ENCODE assay signal across 12 cellular contexts in genomic region chr6:48110436-48111142, GRCh38. TPM values are rescaled to one million over a fixed set of nuclear protein-coding genes. Genes with fewer than 3 reads are reported as not detected.
A peak's percentile ranks its signal among the peaks of the same experiment; 100 is the strongest.
DNase-seq lines count a peak whose midpoint lies in the region; ATAC-seq and TF ChIP-seq lines count a peak whose summit lies in the region.
"Had no signal": no experiment of that assay in that cellular context is flagged by ENCODE, and none has a peak within 500 bp of the region (broad histone marks: within the 10 kb centered on the region; RNA-seq: fewer than 3 reads in every experiment).

No MANE protein-coding gene starts in this region.

- H3K4me1 ChIP-seq in H9 (ENCODE audit: insufficient read depth, low read length): no peaks in the 10 kb centered on the region
- no peaks in the 10 kb centered on the region for H3K4me1 ChIP-seq in body of pancreas

- H3K27ac Mint-ChIP-seq in H9 (peak overlapping the region in 2 of 3 experiments; percentile 75 to 99; a peak in 4 of 7 replicates), osteocyte (ENCODE audit: unreplicated experiment) (peak overlapping the region; percentile 23)
- H3K27ac Mint-ChIP-seq: stimulated activated effector memory CD8-positive, alpha-beta T cell treated with anti-CD3 and anti-CD28 coated beads, Interleukin-12 subunit alpha, Interleukin-12 subunit beta, amount 100 ng/mL, for 72 hours had no signal

- peak overlapping the region; percentile 95; the same call in 1 of the 2 replicates for H3K14ac ChIP-seq in H9 (ENCODE audit: insufficient read depth, low read length)

- no peak for TF ChIP-seq CTCF in H9 (conservative IDR thresholded peaks at IDR 0.05)
- TF ChIP-seq CTCF in osteocyte (IDR thresholded peaks at IDR 0.05): no peak
- no peak for TF ChIP-seq CTCF in body of pancreas (IDR thresholded peaks at IDR 0.05)

- no peak overlapping the region for H3K23ac ChIP-seq in H9 (ENCODE audit: insufficient read length, low read depth, low read length)

- no peak for TF ChIP-seq POLR2A in body of pancreas (IDR thresholded peaks at IDR 0.05)

- H3K27ac ChIP-seq in H9 (ENCODE audit: insufficient read length, low read depth, low read length) (peak overlapping the region; percentile 78), body of pancreas (no peak overlapping the region)

- H3K9ac ChIP-seq in H9 (ENCODE audit: extremely low read depth, insufficient read length, low read length): peak overlapping the region; percentile 81

- no peak overlapping the region for H4K91ac ChIP-seq in H9 (ENCODE audit: insufficient read length, low read depth, low read length)

- H3K36me3 ChIP-seq in body of pancreas (replicated peaks in 1 of 2; ENCODE audit: insufficient read depth in 1 of 2, low read depth in 2 of 2): no peaks in the 10 kb centered on the region

- ATAC-seq in SK-N-SH treated with all-trans-retinoic acid at 6 μM for 48 hours (peak; percentile 53; the same call in 2 of the 3 replicates), body of pancreas (no peak), GM21576 (IDR thresholded peaks at IDR 0.05; ENCODE audit: unreplicated experiment) (no peak)
- ATAC-seq: activated T-cell treated with anti-CD3 and anti-CD28 coated beads, Interleukin-2, amount 50 U/mL, for 4 hours; stimulated activated effector memory CD8-positive, alpha-beta T cell treated with anti-CD3 and anti-CD28 coated beads, Interleukin-12 subunit alpha, Interleukin-12 subunit beta, amount 100 ng/mL, for 72 hours had no signal

- H4K20me1 ChIP-seq in H9 (ENCODE audit: control insufficient read depth, insufficient read depth, insufficient read length): no peaks in the 10 kb centered on the region

- peaks cover 3% of the 10 kb centered on the region for H3K23me2 ChIP-seq in H9 (ENCODE audit: insufficient read length, low read depth, low read length, poor library complexity, severe bottlenecking)

- H2AK5ac ChIP-seq in H9 (ENCODE audit: insufficient read length, low read length): no peak overlapping the region

- H3K9me3 Mint-ChIP-seq in H9 (no peaks in the 10 kb centered on the region), osteocyte (ENCODE audit: unreplicated experiment) (no peaks in the 10 kb centered on the region)
- H3K9me3 Mint-ChIP-seq: stimulated activated effector memory CD8-positive, alpha-beta T cell treated with anti-CD3 and anti-CD28 coated beads, Interleukin-12 subunit alpha, Interleukin-12 subunit beta, amount 100 ng/mL, for 72 hours had no signal

- peak overlapping the region; percentile 63 for H3K4me2 ChIP-seq in H9 (ENCODE audit: insufficient read depth, insufficient read length, low read length)

- H3K27me3 ChIP-seq in H9 (ENCODE audit: insufficient read depth, low read length) (no peaks in the 10 kb centered on the region), body of pancreas (no peaks in the 10 kb centered on the region)

- no peak overlapping the region for H3K4me3 ChIP-seq in body of pancreas

- no peaks in the 10 kb centered on the region; the same call in 1 of the 2 replicates for H3K79me2 ChIP-seq in H9 (ENCODE audit: insufficient read depth, low read length)

- no CpG with 5 or more reads among the region's 2 CpGs for WGBS in H9 (ENCODE audit: extremely low coverage, insufficient read length, low lambda C conversion rate)
- 69 to 83% methylated on average over 2 of the region's 2 CpGs for WGBS in body of pancreas, 2 donors

- no peak overlapping the region for H4K8ac ChIP-seq in H9 (replicated peaks; ENCODE audit: insufficient read length, low read depth, low read length)

- H4K5ac ChIP-seq in H9 (ENCODE audit: insufficient read length, low read depth, low read length): no peak overlapping the region

- H2AFZ ChIP-seq in H9 (ENCODE audit: low read length): peak overlapping the region; percentile 86

- H3K79me1 ChIP-seq in H9 (ENCODE audit: insufficient read depth, low read depth, low read length, poor library complexity, severe bottlenecking): no peaks in the 10 kb centered on the region

- no peak overlapping the region for H2BK15ac ChIP-seq in H9 (ENCODE audit: low read depth, low read length)

- no peak overlapping the region for H3K56ac ChIP-seq in H9 (ENCODE audit: insufficient read length, low read depth, low read length)

- no peak for DNase-seq in H9
- peak; percentile 11 for DNase-seq in fibroblast of peridontal ligament (ENCODE audit: extremely low read depth)
- no peak for DNase-seq in osteocyte (ENCODE audit: extremely low spot score, unreplicated experiment)
- no peak for DNase-seq in body of pancreas
- no peak for DNase-seq in AML-193 (lab: John Stamatoyannopoulos, UW)
- no peak for DNase-seq in DMS 273 (lab: John Stamatoyannopoulos, UW; ENCODE audit: unreplicated experiment)
- DNase-seq: activated T-cell treated with anti-CD3 and anti-CD28 coated beads, Interleukin-2, amount 50 U/mL, for 4 hours; cortex of kidney had no signal

- H3K9me3 ChIP-seq in H9 (ENCODE audit: control insufficient read depth, low read depth, low read length) (no peaks in the 10 kb centered on the region), body of pancreas (no peaks in the 10 kb centered on the region)

- H3K27me3 Mint-ChIP-seq in H9 (ENCODE audit: low read depth) (no peaks in the 10 kb centered on the region), osteocyte (ENCODE audit: unreplicated experiment) (no peaks in the 10 kb centered on the region)

- no peak overlapping the region for H2BK20ac ChIP-seq in H9 (ENCODE audit: low read depth, low read length, poor library complexity, severe bottlenecking)

- intact Hi-C loops in body of pancreas (cut with DNase I): no loop called here

- H3K4me1 Mint-ChIP-seq in H9 (peaks cover 20 to 55% of the 10 kb centered on the region in 2 experiments), osteocyte (ENCODE audit: unreplicated experiment) (peaks cover 9% of the 10 kb centered on the region)
- H3K4me1 Mint-ChIP-seq: stimulated activated effector memory CD8-positive, alpha-beta T cell treated with anti-CD3 and anti-CD28 coated beads, Interleukin-12 subunit alpha, Interleukin-12 subunit beta, amount 100 ng/mL, for 72 hours had no signal

- H2BK12ac ChIP-seq in H9 (ENCODE audit: insufficient read length, low read depth, low read length): peak overlapping the region; percentile 66

- peak overlapping the region in 1 of 2 experiments; percentile 83; a peak in 2 of 5 replicates for H3K4me3 Mint-ChIP-seq in H9
- peak overlapping the region; percentile 58 for H3K4me3 Mint-ChIP-seq in osteocyte (ENCODE audit: unreplicated experiment)
- H3K4me3 Mint-ChIP-seq: activated T-cell treated with anti-CD3 and anti-CD28 coated beads, Interleukin-2, amount 50 U/mL, for 4 hours; stimulated activated effector memory CD8-positive, alpha-beta T cell treated with anti-CD3 and anti-CD28 coated beads, Interleukin-12 subunit alpha, Interleukin-12 subunit beta, amount 100 ng/mL, for 72 hours had no signal

- peak overlapping the region; percentile 94 for H2BK120ac ChIP-seq in H9 (ENCODE audit: low read depth, low read length, poor library complexity, severe bottlenecking)

- peak overlapping the region; percentile 94 for H3K18ac ChIP-seq in H9 (ENCODE audit: insufficient read length, low read depth, low read length)

- peak overlapping the region; percentile 98 for H3T11ph ChIP-seq in H9 (ENCODE audit: low read length)

- H3K36me3 Mint-ChIP-seq in H9 (ENCODE audit: insufficient read depth in 1 of 3, low read depth in 3 of 3) (peaks cover 0 to 14% (median 4%) of the 10 kb centered on the region in 3 experiments; a peak in 3 of 7 replicates), osteocyte (ENCODE audit: unreplicated experiment) (peaks cover 3% of the 10 kb centered on the region)
- H3K36me3 Mint-ChIP-seq: stimulated activated effector memory CD8-positive, alpha-beta T cell treated with anti-CD3 and anti-CD28 coated beads, Interleukin-12 subunit alpha, Interleukin-12 subunit beta, amount 100 ng/mL, for 72 hours had no signal

- no peak overlapping the region; the same call in 1 of the 2 replicates for H3K4ac ChIP-seq in H9 (ENCODE audit: low read depth, low read length)

- no peak overlapping the region for H2BK5ac ChIP-seq in H9 (ENCODE audit: insufficient read length, low read length)

TF ChIP-seq in SK-N-SH treated with all-trans-retinoic acid at 6 μM for 48 hours, 23 proteins besides CTCF, POLR2A, EP300 and RAD21:
- TF ChIP-seq ARNTL (CRISPR knock-in tag; IDR thresholded peaks at IDR 0.05; ENCODE audit: borderline replicate concordance, low read depth) (no peak), ZFP3 (CRISPR knock-in tag; IDR thresholded peaks at IDR 0.05) (no peak), CREB5 (CRISPR knock-in tag; IDR thresholded peaks at IDR 0.05; ENCODE audit: low read depth) (no peak), ZNF8 (CRISPR knock-in tag; IDR thresholded peaks at IDR 0.05) (no peak)

RNA-seq across cellular contexts. Expression of gene PTCHD4, which starts 0.4 kb away (rescaled TPM):
- total RNA-seq in H9 (2021) (0.96 and 0.97 TPM in 2 replicates), osteocyte (0.91 and 1.3 TPM in 2 replicates), body of pancreas (under 1 TPM in 1 of 2 donors, not detected in 1; 0.26 TPM)
- total RNA-seq: activated T-cell treated with anti-CD3 and anti-CD28 coated beads, Interleukin-2, amount 50 U/mL, for 4 hours; T-helper 2 cell treated with Interferon-gamma antibody and Interleukin-4, amounts not matched to agents 100 ng/mL and 5 ng/mL, for 36 hours had no signal
